In the genomic region with DNA sequence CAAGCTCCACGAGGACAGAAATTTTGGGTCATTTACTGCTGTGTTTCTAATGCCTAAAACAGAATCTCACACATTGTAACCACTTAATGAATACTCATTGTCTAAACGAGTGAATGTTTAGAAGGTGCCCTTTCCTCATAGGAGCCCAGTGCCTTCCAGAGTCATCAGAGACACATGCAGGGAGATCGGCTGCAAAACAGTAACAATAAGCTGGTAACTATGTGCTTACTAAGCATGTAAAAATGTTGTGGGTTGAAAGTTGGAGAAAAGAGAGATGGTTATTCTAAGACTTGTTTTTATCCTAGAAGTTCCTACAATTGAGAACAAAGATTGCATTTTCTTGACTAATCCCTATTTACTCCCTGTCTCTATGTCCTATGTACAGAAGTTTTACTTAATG, we compare ENCODE assay signal across 11 cellular contexts. TPM values are rescaled to one million over a fixed set of nuclear protein-coding genes. Genes with fewer than 3 reads are reported as not detected.
DNase-seq lines count a peak whose midpoint lies in the region; ATAC-seq and TF ChIP-seq lines count a peak whose summit lies in the region.
"Had no signal": no experiment of that assay in that cellular context is flagged by ENCODE, and none has a peak within 500 bp of the region (broad histone marks: within the 10 kb centered on the region; RNA-seq: fewer than 3 reads in every experiment).

No MANE protein-coding gene starts in this region.

- no peaks in the 10 kb centered on the region for H3K36me3 ChIP-seq in MG63
- no peaks in the 10 kb centered on the region for H3K36me3 ChIP-seq in osteoblast (ENCODE audit: insufficient read depth, low read length)
- H3K36me3 ChIP-seq in upper lobe of left lung = no peaks in the 10 kb centered on the region

- no peaks in the 10 kb centered on the region for H3K27me3 Mint-ChIP-seq in central memory CD8-positive, alpha-beta T cell

- no peaks in the 10 kb centered on the region for H3K27me3 ChIP-seq in MG63
- H3K27me3 ChIP-seq in osteoblast (ENCODE audit: insufficient read depth, low read length) = no peaks in the 10 kb centered on the region
- H3K27me3 ChIP-seq in upper lobe of left lung = no peaks in the 10 kb centered on the region

- no peak for ATAC-seq in central memory CD8-positive, alpha-beta T cell (replicated peaks; ENCODE audit: extremely low read depth, poor library complexity, severe bottlenecking)
- ATAC-seq in upper lobe of left lung (ENCODE audit: low FRiP score in 2 of 2) = no peak

- peaks cover 87% of the 10 kb centered on the region for H3K4me1 Mint-ChIP-seq in central memory CD8-positive, alpha-beta T cell

- TF ChIP-seq CTCF in osteoblast (IDR thresholded peaks at IDR 0.05; ENCODE audit: extremely low read depth, low read depth, low read length) (no peak), upper lobe of left lung (IDR thresholded peaks at IDR 0.05) (no peak)

- H3K4me3 ChIP-seq in MG63 (no peak overlapping the region), osteoblast (ENCODE audit: insufficient read depth, low read length) (no peak overlapping the region), upper lobe of left lung (no peak overlapping the region)

- peaks cover 34% of the 10 kb centered on the region for H3K36me3 Mint-ChIP-seq in central memory CD8-positive, alpha-beta T cell (ENCODE audit: insufficient read depth)

- H4K20me1 ChIP-seq in osteoblast (ENCODE audit: insufficient read depth, low read length) = no peaks in the 10 kb centered on the region

- H3K4me1 ChIP-seq in osteoblast (ENCODE audit: insufficient read depth, low read length) (peaks cover 9% of the 10 kb centered on the region), upper lobe of left lung (peaks cover 0 to 7% (median 0%) of the 10 kb centered on the region in 4 donors)

- no peak overlapping the region for H2AFZ ChIP-seq in osteoblast (ENCODE audit: low read length)

- WGBS in upper lobe of left lung, 2 donors = 39 to 45% methylated on average over 3 of the region's 3 CpGs

- no peak for TF ChIP-seq EP300 in upper lobe of left lung (IDR thresholded peaks at IDR 0.05)

- H3K9me3 ChIP-seq in MG63 (no peaks in the 10 kb centered on the region), osteoblast (ENCODE audit: low read depth, low read length) (no peaks in the 10 kb centered on the region), upper lobe of left lung (no peaks in the 10 kb centered on the region)

- peak overlapping the region; percentile 52 for H3K27ac Mint-ChIP-seq in central memory CD8-positive, alpha-beta T cell (ENCODE audit: low read depth)

- no peak for TF ChIP-seq POLR2A in upper lobe of left lung (IDR thresholded peaks at IDR 0.05)

- H3K4me3 Mint-ChIP-seq in central memory CD8-positive, alpha-beta T cell = peak overlapping the region; percentile 43

- H3K9me3 Mint-ChIP-seq in central memory CD8-positive, alpha-beta T cell = no peaks in the 10 kb centered on the region

- peak overlapping the region; percentile 41 for H3K27ac ChIP-seq in osteoblast (ENCODE audit: low read depth, low read length)
- H3K27ac ChIP-seq in upper lobe of left lung = no peak overlapping the region
- H3K27ac ChIP-seq: epithelial cell of prostate had no signal

- no peaks in the 10 kb centered on the region for H3K79me2 ChIP-seq in osteoblast (ENCODE audit: insufficient read depth, low read length)

- H3K4me2 ChIP-seq in osteoblast (ENCODE audit: insufficient read depth, low read length) = peak overlapping the region; percentile 57

- DNase-seq in Daoy (ENCODE audit: low read depth) = peak; percentile 69
- peak; percentile 21 for DNase-seq in MG63
- no peak for DNase-seq in central memory CD8-positive, alpha-beta T cell (ENCODE audit: low spot score in 2 of 2)
- DNase-seq in osteoblast (ENCODE audit: insufficient read length, low spot score, missing footprints) = no peak
- DNase-seq in stimulated activated CD4-positive, alpha-beta T cell treated with anti-CD3 and anti-CD28 coated beads, Interleukin-2, amount 100 ng/mL, for 48 hours = no peak
- DNase-seq in hippocampal formation (lab: John Stamatoyannopoulos, UW) = no peak
- no peak for DNase-seq in upper lobe of left lung
- DNase-seq: NCI-H345; stimulated activated CD4-positive, alpha-beta T cell treated with anti-CD3 and anti-CD28 coated beads, Interleukin-12 subunit alpha, Interleukin-12 subunit beta, amount 100 ng/mL, for 4 hours had no signal

RNA-seq across cellular contexts. Expression of gene TESPA1, which starts 7.4 kb away (rescaled TPM):
- total RNA-seq in Daoy (2014; rRNA removed; shearing (Covaris generic)) = 1.1 and 5.8 TPM in 2 replicates
- total RNA-seq in MG63 (2014; rRNA removed; shearing (Covaris generic); ENCODE audit: low replicate concordance) = not detected in 2 replicates
- total RNA-seq in osteoblast = not detected in 2 replicates
- 10 to 100 TPM in 1 of 6 donors, 1 to 10 TPM in 5; 2.7 to 10.5 (median 4.3) TPM for total RNA-seq in upper lobe of left lung

RNA-seq across cellular contexts. Expression of gene NEUROD4, which starts 42.6 kb away (rescaled TPM):
- not detected in 2 replicates for total RNA-seq in Daoy (2014; rRNA removed; shearing (Covaris generic))
- not detected in 2 replicates for total RNA-seq in MG63 (2014; rRNA removed; shearing (Covaris generic); ENCODE audit: low replicate concordance)
- not detected in 2 replicates for total RNA-seq in osteoblast
- total RNA-seq in upper lobe of left lung = not detected
- total RNA-seq: lower leg skin had no signal

Comparison
In these comparisons a context has a peak if more than half of its experiments do, and no peak if none do; other contexts are left out.
1. DNase-seq: peak in Daoy (single experiment) and MG63 (single experiment); none in central memory CD8-positive, alpha-beta T cell (0 of 2), osteoblast (single experiment), stimulated activated CD4-positive, alpha-beta T cell treated with anti-CD3 and anti-CD28 coated beads, Interleukin-2, amount 100 ng/mL, for 48 hours (0 of 2), hippocampal formation (0 of 2) and upper lobe of left lung (0 of 2).